Comparison of ENCODE assay signal across 20 cellular contexts in genomic region chr3:134552776-134553175, GRCh38.
"Had no signal": no experiment of that assay in that cellular context is flagged by ENCODE, and none has a peak within 500 bp of the region (broad histone marks: within the 10 kb centered on the region; RNA-seq: fewer than 3 reads in every experiment).

No MANE protein-coding gene starts in this region.

- H3K27ac ChIP-seq: brain microvascular endothelial cell, right lobe of liver, skin epidermis, testis, transverse colon had no signal

- H3K4me3 ChIP-seq: right lobe of liver, skin epidermis, testis, transverse colon had no signal

- H3K4me1 ChIP-seq: right lobe of liver, testis, transverse colon had no signal

- H3K27me3 ChIP-seq: brain microvascular endothelial cell, right lobe of liver, testis, transverse colon had no signal

- H3K9me3 ChIP-seq: right lobe of liver, testis, transverse colon had no signal

- ATAC-seq: activated CD4-positive, alpha-beta T cell treated with anti-CD3 and anti-CD28 coated beads for 36 hours; left colon; right lobe of liver; stimulated activated naive CD8-positive, alpha-beta T cell treated with anti-CD3 and anti-CD28 coated beads, Interleukin-15, Interleukin-2, amounts not matched to agents 100 U/mL and 50 U/mL, for 24 hours had no signal

- DNase-seq: activated CD4-positive, alpha-beta T cell treated with anti-CD3 and anti-CD28 coated beads for 36 hours; activated CD4-positive, alpha-beta T cell treated with anti-CD3 and anti-CD28 coated beads, Interleukin-2, amount 50 U/mL, for 4 hours; activated CD4-positive, CD25-positive, alpha-beta regulatory T cell; activated effector memory CD4-positive, alpha-beta T cell treated with Interleukin-2 at 50 U/mL for 16 hours; activated naive CD4-positive, alpha-beta T cell treated with anti-CD3 and anti-CD28 coated beads for 36 hours; activated naive CD8-positive, alpha-beta T cell treated with anti-CD3 and anti-CD28 coated beads for 36 hours; amniotic stem cell; brain microvascular endothelial cell; head of caudate nucleus; hippocampal formation; kidney; left colon; mammary epithelial cell; right lobe of liver; stimulated activated CD4-positive, alpha-beta T cell treated with anti-CD3 and anti-CD28 coated beads, Interleukin-12 subunit alpha, Interleukin-12 subunit beta, amount 100 ng/mL, for 4 hours; stimulated activated CD4-positive, alpha-beta T cell treated with anti-CD3 and anti-CD28 coated beads, Interleukin-4, amount 100 ng/mL, for 1 hour; stimulated activated naive CD8-positive, alpha-beta T cell treated with anti-CD3 and anti-CD28 coated beads, Interleukin-15, Interleukin-2, amounts not matched to agents 100 U/mL and 50 U/mL, for 24 hours; testis; transverse colon had no signal
